Comparison of ENCODE assay signal across 8 cellular contexts in genomic region chr6:166956444-166957086, GRCh38. TPM values are rescaled to one million over a fixed set of nuclear protein-coding genes. Genes with fewer than 3 reads are reported as not detected.
DNase-seq lines count a peak whose midpoint lies in the region; ATAC-seq and TF ChIP-seq lines count a peak whose summit lies in the region.

Gene RNASET2, minus strand, starts transcription at chr6:166956550. Its CDS starts 368 bp downstream, at chr6:166956182.

- H3F3A ChIP-seq in GM23338 (replicated peaks; ENCODE audit: low read depth): no peaks in the 10 kb centered on the region

- peaks cover 27% of the 10 kb centered on the region for H3K4me1 Mint-ChIP-seq in GM23338
- H3K4me1 Mint-ChIP-seq in nephron progenitor cell: peaks cover 60% of the 10 kb centered on the region
- H3K4me1 Mint-ChIP-seq in stimulated activated naive CD8-positive, alpha-beta T cell treated with anti-CD3 and anti-CD28 coated beads, Interleukin-15, Interleukin-2, amounts not matched to agents 100 ng/mL and 50 ng/mL, for 24 hours (ENCODE audit: low read depth): peaks cover 71% of the 10 kb centered on the region

- H3K27ac ChIP-seq in GM23338 (ENCODE audit: low read depth): no peak within 1 kb of the TSS

- no peak for TF ChIP-seq CTCF in GM23338 (conservative IDR thresholded peaks at IDR 0.05; ENCODE audit: low read depth in 2 of 2)
- TF ChIP-seq CTCF in fibroblast of pulmonary artery (IDR thresholded peaks at IDR 0.05; ENCODE audit: low read length, missing control alignments): no peak
- TF ChIP-seq CTCF in nephron progenitor cell (IDR thresholded peaks at IDR 0.05): no peak

- H3K4me3 ChIP-seq in GM23338 (peak within 1 kb of the TSS; percentile 89), fibroblast of pulmonary artery (replicated peaks; ENCODE audit: low read depth, low read length) (peak within 1 kb of the TSS; percentile 71)

- H3K9me3 Mint-ChIP-seq in GM23338: no peaks in the 10 kb centered on the region; the same call in 2 of the 3 replicates
- no peaks in the 10 kb centered on the region for H3K9me3 Mint-ChIP-seq in nephron progenitor cell
- no peaks in the 10 kb centered on the region for H3K9me3 Mint-ChIP-seq in stimulated activated naive CD8-positive, alpha-beta T cell treated with anti-CD3 and anti-CD28 coated beads, Interleukin-15, Interleukin-2, amounts not matched to agents 100 ng/mL and 50 ng/mL, for 24 hours

- H3K36me3 Mint-ChIP-seq in GM23338 (ENCODE audit: low read depth): peaks cover 13% of the 10 kb centered on the region
- H3K36me3 Mint-ChIP-seq in nephron progenitor cell (ENCODE audit: low read depth): peaks cover 23% of the 10 kb centered on the region
- H3K36me3 Mint-ChIP-seq in stimulated activated naive CD8-positive, alpha-beta T cell treated with anti-CD3 and anti-CD28 coated beads, Interleukin-15, Interleukin-2, amounts not matched to agents 100 ng/mL and 50 ng/mL, for 24 hours (ENCODE audit: low read depth): peaks cover 3% of the 10 kb centered on the region

- peaks cover 12% of the 10 kb centered on the region for H3K4me1 ChIP-seq in GM23338 (ENCODE audit: insufficient read depth)

- no peak within 1 kb of the TSS; the same call in 1 of the 2 replicates for H3K27ac Mint-ChIP-seq in GM23338
- no peak within 1 kb of the TSS for H3K27ac Mint-ChIP-seq in nephron progenitor cell
- peak within 1 kb of the TSS; percentile 97 for H3K27ac Mint-ChIP-seq in stimulated activated naive CD8-positive, alpha-beta T cell treated with anti-CD3 and anti-CD28 coated beads, Interleukin-15, Interleukin-2, amounts not matched to agents 100 ng/mL and 50 ng/mL, for 24 hours

- H3K27me3 ChIP-seq in GM23338 (ENCODE audit: insufficient read depth): peaks cover 4% of the 10 kb centered on the region; the same call in 1 of the 2 replicates

- peaks cover 6% of the 10 kb centered on the region; the same call in 1 of the 2 replicates for H3K79me2 ChIP-seq in GM23338 (replicated peaks; ENCODE audit: insufficient read depth)

- ATAC-seq in GM23338: peak; percentile 84

- H3K4me3 Mint-ChIP-seq in GM23338: peak within 1 kb of the TSS; percentile 77
- peak within 1 kb of the TSS; percentile 87 for H3K4me3 Mint-ChIP-seq in nephron progenitor cell
- peak within 1 kb of the TSS; percentile 88 for H3K4me3 Mint-ChIP-seq in stimulated activated naive CD8-positive, alpha-beta T cell treated with anti-CD3 and anti-CD28 coated beads, Interleukin-15, Interleukin-2, amounts not matched to agents 100 ng/mL and 50 ng/mL, for 24 hours

- H4K20me1 ChIP-seq in GM23338 (replicated peaks; ENCODE audit: insufficient read depth): no peaks in the 10 kb centered on the region; the same call in 1 of the 2 replicates

- DNase-seq in Daoy (ENCODE audit: low read depth): peak; percentile 88
- DNase-seq in GM23338 (ENCODE audit: low spot score): peak; percentile 91
- DNase-seq in LHCN-M2 (ENCODE audit: low read depth): peak; percentile 82
- peak; percentile 84 to 85 for DNase-seq in SHP77 (lab: John Stamatoyannopoulos, UW)
- DNase-seq in activated effector memory CD4-positive, alpha-beta T cell treated with Interleukin-2 at 50 U/mL for 16 hours: peak; percentile 99
- peak; percentile 89 for DNase-seq in fibroblast of pulmonary artery (ENCODE audit: low read depth)
- peak; percentile 100 for DNase-seq in nephron progenitor cell

- H3K4me2 ChIP-seq in GM23338: peak within 1 kb of the TSS; percentile 94

- H3K36me3 ChIP-seq in GM23338 (ENCODE audit: insufficient read depth): no peaks in the 10 kb centered on the region

- H3K27me3 Mint-ChIP-seq in GM23338 (ENCODE audit: insufficient read depth, low read depth, poor library complexity) (peaks cover 11% of the 10 kb centered on the region), nephron progenitor cell (ENCODE audit: low read depth, poor library complexity) (peaks cover 18% of the 10 kb centered on the region)
- no peaks in the 10 kb centered on the region for H3K27me3 Mint-ChIP-seq in stimulated activated naive CD8-positive, alpha-beta T cell treated with anti-CD3 and anti-CD28 coated beads, Interleukin-15, Interleukin-2, amounts not matched to agents 100 ng/mL and 50 ng/mL, for 24 hours

- H2AFZ ChIP-seq in GM23338: peak within 1 kb of the TSS; percentile 95

- H3K9me2 ChIP-seq in GM23338 (ENCODE audit: insufficient read depth): no peaks in the 10 kb centered on the region

TF ChIP-seq in GM23338, 12 proteins besides CTCF, POLR2A, EP300 and RAD21:
- TF ChIP-seq POLR2AphosphoS5 (IDR thresholded peaks at IDR 0.05; ENCODE audit: low read depth) (peak; percentile 77), ZNF331 (CRISPR knock-in tag; IDR thresholded peaks at IDR 0.05; ENCODE audit: low read depth) (no peak), NANOG (IDR thresholded peaks at IDR 0.05; ENCODE audit: borderline replicate concordance) (no peak)
TF ChIP-seq in GM23338: peak in this region for 1.

RNA-seq across cellular contexts. Expression of gene RNASET2, which starts in this region (rescaled TPM):
- total RNA-seq in Daoy (2014; rRNA removed; shearing (Covaris generic)): 7.0 and 7.7 TPM in 2 replicates
- total RNA-seq in GM23338 (2014; rRNA removed; shearing (Covaris generic)): 51.4 and 62.8 TPM in 2 replicates
- polyA plus RNA-seq in GM23338 (2016; fragmentation: Nextera tagmentation; extraction: Ambion mirVana): 40.5 and 44.3 TPM in 2 replicates
- total RNA-seq in LHCN-M2 (2014; rRNA removed): 15.1 and 16.2 TPM in 2 replicates
- 10.1 TPM for polyA plus RNA-seq in LHCN-M2 (2012)
